8 cellular contexts compared by ENCODE assay signal in genomic region chr11:61828379-61828628, GRCh38. TPM values are rescaled to one million over a fixed set of nuclear protein-coding genes. Genes with fewer than 3 reads are reported as not detected.
DNase-seq lines count a peak whose midpoint lies in the region; ATAC-seq and TF ChIP-seq lines count a peak whose summit lies in the region.

No MANE protein-coding gene starts in this region.

- DNase-seq in SJCRH30 (no peak), foreskin fibroblast (no peak), NCI-H146 (lab: John Stamatoyannopoulos, UW) (no peak), cerebellar cortex (ENCODE audit: low spot score) (no peak)
- no peak for DNase-seq in stimulated activated naive CD4-positive, alpha-beta T cell treated with Interleukin-2 at 50 U/mL for 16 hours (lab: John Stamatoyannopoulos, UW)

- H3K9ac ChIP-seq in skeletal muscle tissue (ENCODE audit: low read depth in 1 of 3, low read length in 3 of 3): peak overlapping the region; percentile 48 to 79 (median 72)

- H3K27ac ChIP-seq in SJCRH30 (no peak overlapping the region), skeletal muscle tissue (ENCODE audit: low read depth, low read length) (peak overlapping the region; percentile 76)

- no peak for TF ChIP-seq CTCF in foreskin fibroblast (IDR thresholded peaks at IDR 0.05; ENCODE audit: low read depth, low read length)

- ATAC-seq in GM19467 (IDR thresholded peaks at IDR 0.05; ENCODE audit: unreplicated experiment): peak; percentile 2
- ATAC-seq in HG02759 (IDR thresholded peaks at IDR 0.05; ENCODE audit: unreplicated experiment): no peak

- H3K9me3 ChIP-seq in SJCRH30 (replicated peaks) (no peaks in the 10 kb centered on the region), skeletal muscle tissue (ENCODE audit: control insufficient read depth in 3 of 3, low read length in 3 of 3) (no peaks in the 10 kb centered on the region)

- H3K27me3 ChIP-seq in SJCRH30 (no peaks in the 10 kb centered on the region), skeletal muscle tissue (ENCODE audit: control insufficient read depth in 3 of 3, insufficient read depth in 3 of 3, low read length in 3 of 3) (peaks cover 12 to 31% (median 16%) of the 10 kb centered on the region in 3 donors)

- no peaks in the 10 kb centered on the region for H3K36me3 ChIP-seq in SJCRH30
- H3K36me3 ChIP-seq in skeletal muscle tissue (ENCODE audit: control insufficient read depth in 3 of 3, insufficient read depth in 3 of 3, low read length in 3 of 3): peaks cover 0 to 3% (median 0%) of the 10 kb centered on the region in 3 donors

- H3K4me3 ChIP-seq in SJCRH30 (peak overlapping the region; percentile 50), foreskin fibroblast (ENCODE audit: low read depth in 1 of 2, low read length in 2 of 2) (peak overlapping the region; percentile 71 to 98), skeletal muscle tissue (ENCODE audit: low read length in 3 of 3) (peak overlapping the region; percentile 69 to 79 (median 73))

- no peaks in the 10 kb centered on the region for H3K4me1 ChIP-seq in SJCRH30
- peaks cover 10 to 36% (median 35%) of the 10 kb centered on the region in 3 donors for H3K4me1 ChIP-seq in skeletal muscle tissue (ENCODE audit: control insufficient read depth in 3 of 3, insufficient read depth in 3 of 3, low read length in 3 of 3)

RNA-seq across cellular contexts. Expression of gene FADS2, which starts 0.2 kb away (rescaled TPM):
- 13.3 and 14.2 TPM in 2 replicates for total RNA-seq in SJCRH30 (2014; rRNA removed; shearing (Covaris generic))
- 41.2 TPM for total RNA-seq in skeletal muscle tissue

RNA-seq across cellular contexts. Expression of gene FADS1, which starts 11.5 kb away (rescaled TPM):
- 94.6 and 105 TPM in 2 replicates for total RNA-seq in SJCRH30 (2014; rRNA removed; shearing (Covaris generic))
- total RNA-seq in skeletal muscle tissue: 16.2 TPM

RNA-seq across cellular contexts. Expression of gene FEN1, which starts 35.6 kb away (rescaled TPM):
- total RNA-seq in SJCRH30 (2014; rRNA removed; shearing (Covaris generic)): 87.3 and 92.0 TPM in 2 replicates
- total RNA-seq in skeletal muscle tissue: 11.0 TPM

RNA-seq across cellular contexts. Expression of gene TMEM258, which starts 35.9 kb away (rescaled TPM):
- total RNA-seq in SJCRH30 (2014; rRNA removed; shearing (Covaris generic)): 95.5 and 123 TPM in 2 replicates
- 118 TPM for total RNA-seq in skeletal muscle tissue
